1 cellular context compared by ENCODE assay signal in genomic region chr1:220046052-220046930, GRCh38.
A peak's percentile ranks its signal among the peaks of the same experiment; 100 is the strongest.
TF ChIP-seq lines count a peak whose summit lies in the region.

Gene EPRS1, minus strand, starts transcription at chr1:220046505. Its CDS starts 117 bp downstream, at chr1:220046388.

TF ChIP-seq in HEK293, 187 proteins besides CTCF, POLR2A, EP300 and RAD21 (continued from another document):
- no peak for TF ChIP-seq ZFP41 (tag by site-specific recombination; IDR thresholded peaks at IDR 0.05; ENCODE audit: borderline replicate concordance)
- no peak for TF ChIP-seq AEBP2 (tag by site-specific recombination; IDR thresholded peaks at IDR 0.05; ENCODE audit: borderline replicate concordance)
- TF ChIP-seq ZNF280C (tag by site-specific recombination; IDR thresholded peaks at IDR 0.05) = no peak
- TF ChIP-seq SP2 (tag by site-specific recombination; IDR thresholded peaks at IDR 0.05) = peak; percentile 59
- TF ChIP-seq PRDM10 (tag by site-specific recombination; IDR thresholded peaks at IDR 0.05) = peak; percentile 95
- no peak for TF ChIP-seq ZNF513 (tag by site-specific recombination; IDR thresholded peaks at IDR 0.05)
- TF ChIP-seq ZNF202 (tag by site-specific recombination; IDR thresholded peaks at IDR 0.05; ENCODE audit: borderline replicate concordance) = no peak
- no peak for TF ChIP-seq ZSCAN23 (tag by site-specific recombination; IDR thresholded peaks at IDR 0.05)
- TF ChIP-seq ZBTB20 (tag by site-specific recombination; IDR thresholded peaks at IDR 0.05) = peak; percentile 85
- TF ChIP-seq ZNF600 (tag by site-specific recombination; IDR thresholded peaks at IDR 0.05) = peak; percentile 99
- TF ChIP-seq ZNF16 (tag by site-specific recombination; IDR thresholded peaks at IDR 0.05; ENCODE audit: low read depth) = no peak
- TF ChIP-seq ZFHX2 (tag by site-specific recombination; conservative IDR thresholded peaks at IDR 0.05) = peak; percentile 27; the same call in 1 of the 2 replicates
- TF ChIP-seq ZBTB11 (tag by site-specific recombination; conservative IDR thresholded peaks at IDR 0.05; ENCODE audit: low read depth) = no peak; the same call in 1 of the 2 replicates
- no peak; the same call in 1 of the 2 replicates for TF ChIP-seq ZNF341 (tag by site-specific recombination; IDR thresholded peaks at IDR 0.05; ENCODE audit: low read depth)
